Comparison of ENCODE assay signal across 10 cellular contexts in the genomic region with DNA sequence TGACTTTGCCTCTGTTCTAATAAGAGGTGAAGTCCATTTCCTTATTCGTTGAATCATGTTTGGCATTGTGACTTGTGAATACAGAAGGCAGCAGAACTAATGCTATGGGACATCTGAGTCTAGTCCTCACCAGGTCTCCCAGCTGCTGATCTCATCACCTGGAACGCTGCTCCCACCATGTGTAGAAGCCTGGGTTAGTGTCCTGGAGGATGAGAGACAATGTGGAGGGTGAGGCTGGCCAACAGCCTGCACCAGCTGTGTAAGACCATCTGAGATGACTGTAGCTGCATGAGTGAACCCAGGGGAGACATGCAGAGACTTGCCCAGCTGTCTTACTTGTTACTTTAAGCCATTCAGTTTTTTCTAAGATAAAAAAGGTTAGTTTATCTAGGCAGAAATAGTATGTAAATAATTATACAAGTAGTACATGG. TPM values are rescaled to one million over a fixed set of nuclear protein-coding genes. Genes with fewer than 3 reads are reported as not detected.
DNase-seq lines count a peak whose midpoint lies in the region; ATAC-seq lines count a peak whose summit lies in the region.
"Had no signal": no experiment of that assay in that cellular context is flagged by ENCODE, and none has a peak within 500 bp of the region (broad histone marks: within the 10 kb centered on the region; RNA-seq: fewer than 3 reads in every experiment).

No MANE protein-coding gene starts in this region.

- in situ Hi-C loops in Caki2 (cut with HindIII; ENCODE audit: low pct_unique_long_range_greater_than_20kb, low sequenced_read_pairs), result no loop called here

- peak; percentile 37 for ATAC-seq in GM19395 (IDR thresholded peaks at IDR 0.05; ENCODE audit: unreplicated experiment)

- peak; percentile 12 for DNase-seq in Caki2 (ENCODE audit: low read depth)
- peak; percentile 8 for DNase-seq in HT1080 (ENCODE audit: low read depth)
- DNase-seq in glomerular visceral epithelial cell (ENCODE audit: extremely low spot score), result peak; percentile 36
- DNase-seq in Ammon's horn (ENCODE audit: low spot score), result no peak
- no peak for DNase-seq in AML-193 (lab: John Stamatoyannopoulos, UW)
- no peak for DNase-seq in cerebellar cortex (ENCODE audit: low spot score)
- no peak for DNase-seq in DMS153 (lab: John Stamatoyannopoulos, UW)
- DNase-seq: activated CD4-positive, alpha-beta T cell treated with anti-CD3 and anti-CD28 coated beads, Interleukin-2, amount 10 ng/mL, durations not matched to agents 7 days and 5 days; NCI-H1048 had no signal

RNA-seq across cellular contexts. Expression of a gene that starts 3.5 kb away (rescaled TPM):
- not detected in 2 replicates for total RNA-seq in Caki2 (2014; rRNA removed; shearing (Covaris generic); ENCODE audit: low replicate concordance)
- total RNA-seq in HT1080 (2014; rRNA removed; shearing (Covaris generic)), result not detected in 2 replicates
- polyA plus RNA-seq in HT1080 (2015; cell fraction: cytosol; rRNA removed), result not detected in 2 replicates
- polyA plus RNA-seq in HT1080 (2015; cell fraction: nucleus; rRNA removed), result not detected in 2 replicates
- total RNA-seq: activated CD4-positive, alpha-beta T cell treated with anti-CD3 and anti-CD28 coated beads, Interleukin-2, amount 10 ng/mL, durations not matched to agents 7 days and 5 days had no signal

RNA-seq across cellular contexts. Expression of a gene that starts 32.0 kb away (rescaled TPM):
- total RNA-seq in Caki2 (2014; rRNA removed; shearing (Covaris generic); ENCODE audit: low replicate concordance), result not detected in 2 replicates
- total RNA-seq in HT1080 (2014; rRNA removed; shearing (Covaris generic)), result not detected in 2 replicates
- polyA plus RNA-seq in HT1080 (2015; cell fraction: cytosol; rRNA removed), result not detected in 2 replicates
- polyA plus RNA-seq in HT1080 (2015; cell fraction: nucleus; rRNA removed), result not detected in 2 replicates
- total RNA-seq: activated CD4-positive, alpha-beta T cell treated with anti-CD3 and anti-CD28 coated beads, Interleukin-2, amount 10 ng/mL, durations not matched to agents 7 days and 5 days had no signal

Comparison
In these comparisons a context has a peak if more than half of its experiments do, and no peak if none do; other contexts are left out.
1. DNase-seq: peak in Caki2 (single experiment), HT1080 (single experiment) and glomerular visceral epithelial cell (single experiment); none in Ammon's horn (single experiment), AML-193 (0 of 2), cerebellar cortex (single experiment) and DMS153 (single experiment).